In genomic region chr17:42051013-42051400, GRCh38 we compare ENCODE assay signal across 11 cellular contexts. TPM values are rescaled to one million over a fixed set of nuclear protein-coding genes. Genes with fewer than 3 reads are reported as not detected.
DNase-seq lines count a peak whose midpoint lies in the region; ATAC-seq, FAIRE-seq and TF ChIP-seq lines count a peak whose summit lies in the region.
"Had no signal": no experiment of that assay in that cellular context is flagged by ENCODE, and none has a peak within 500 bp of the region (broad histone marks: within the 10 kb centered on the region; RNA-seq: fewer than 3 reads in every experiment).

No MANE protein-coding gene starts in this region.

- H3K4me1 ChIP-seq in left ventricle myocardium inferior (peaks cover 17% of the 10 kb centered on the region), vagina (peaks cover 9% of the 10 kb centered on the region)

- no peak for DNase-seq in left ventricle myocardium inferior
- no peak for DNase-seq in left ventricle myocardium superior
- no peak for DNase-seq in dorsolateral prefrontal cortex
- DNase-seq in naive B cell = no peak
- DNase-seq in vagina (ENCODE audit: extremely low spot score in 2 of 2) = no peak
- no peak for DNase-seq in D721Med (ENCODE audit: insufficient read length, low spot score)
- no peak for DNase-seq in C1 segment of cervical spinal cord (lab: John Stamatoyannopoulos, UW)
- DNase-seq in UCSD-AML1 (lab: John Stamatoyannopoulos, UW; ENCODE audit: unreplicated experiment) = no peak
- DNase-seq: DMS153 had no signal

- no peak overlapping the region for H3K27ac ChIP-seq in left ventricle myocardium inferior (replicated peaks)
- peak overlapping the region in 1 of 59 donors; percentile 86 for H3K27ac ChIP-seq in dorsolateral prefrontal cortex
- no peak overlapping the region for H3K27ac ChIP-seq in vagina

- H3K4me3 Mint-ChIP-seq in naive B cell = peak overlapping the region; percentile 58 to 93 (median 88)

- H3K27me3 Mint-ChIP-seq in naive B cell = peaks cover 13 to 60% (median 52%) of the 10 kb centered on the region in 3 donors

- no peak for TF ChIP-seq POLR2A in vagina (IDR thresholded peaks at IDR 0.05)

- no peak for ATAC-seq in left ventricle myocardium superior
- ATAC-seq in naive B cell (ENCODE audit: low read depth in 2 of 2) = no peak

- H3K4me1 Mint-ChIP-seq in naive B cell = peaks cover 7 to 10% (median 10%) of the 10 kb centered on the region in 3 donors

- peak overlapping the region; percentile 84 for H3K4me3 ChIP-seq in left ventricle myocardium inferior
- peak overlapping the region; percentile 42 to 92 (median 79) for H3K4me3 ChIP-seq in dorsolateral prefrontal cortex
- H3K4me3 ChIP-seq in vagina = peak overlapping the region; percentile 67 to 76

- H3K36me3 ChIP-seq in left ventricle myocardium inferior = no peaks in the 10 kb centered on the region
- no peaks in the 10 kb centered on the region for H3K36me3 ChIP-seq in vagina
- H3K36me3 ChIP-seq: MG63 had no signal

- H3K9me3 Mint-ChIP-seq in naive B cell = no peaks in the 10 kb centered on the region

- H3K27me3 ChIP-seq in left ventricle myocardium inferior (ENCODE audit: low read depth) (peaks cover 36% of the 10 kb centered on the region), dorsolateral prefrontal cortex (peaks cover 0 to 23% (median 0%) of the 10 kb centered on the region in 45 donors), vagina (peaks cover 4% of the 10 kb centered on the region)

- H3K27ac Mint-ChIP-seq in naive B cell = peak overlapping the region in 2 of 6 donors; percentile 62 to 81

- intact Hi-C loops in left ventricle myocardium inferior (cut with micrococcal nuclease) (no loop called here), left ventricle myocardium superior (cut with micrococcal nuclease) (no loop called here), dorsolateral prefrontal cortex (cut with DNase I) (no loop called here), vagina (cut with DNase I) (no loop called here)

- H3K36me3 Mint-ChIP-seq in naive B cell = no peaks in the 10 kb centered on the region

- FAIRE-seq in D721Med (lab: Jason Lieb, UNC) = no peak
- FAIRE-seq: TTC549 had no signal

- H3K9me3 ChIP-seq in left ventricle myocardium inferior (replicated peaks) (no peaks in the 10 kb centered on the region), vagina (no peaks in the 10 kb centered on the region)
- H3K9me3 ChIP-seq: MG63 had no signal

- TF ChIP-seq CTCF in left ventricle myocardium inferior (IDR thresholded peaks at IDR 0.05; ENCODE audit: borderline replicate concordance) (no peak), dorsolateral prefrontal cortex (IDR thresholded peaks at IDR 0.05 in 54 of 56, conservative IDR thresholded peaks at IDR 0.05 in 2 of 56; ENCODE audit: low read depth in 1 of 56, partially characterized antibody in 56 of 56) (no peak), vagina (IDR thresholded peaks at IDR 0.05) (no peak), D721Med (IDR thresholded peaks at IDR 0.05; ENCODE audit: insufficient read depth, missing control alignments) (no peak)

RNA-seq across cellular contexts. Expression of gene C17orf113, which starts 0.6 kb away (rescaled TPM):
- total RNA-seq in left ventricle myocardium inferior (0.63 TPM), left ventricle myocardium superior (0.52 TPM), dorsolateral prefrontal cortex (1 to 10 TPM; 1.6 to 5.7 (median 3.4) TPM), vagina (0.49 TPM)
- under 1 TPM; 0.13 to 0.87 (median 0.58) TPM for polyA plus RNA-seq in naive B cell (ENCODE audit: low read depth in 6 of 6)

RNA-seq across cellular contexts. Expression of gene NKIRAS2, which starts 31.1 kb away (rescaled TPM):
- total RNA-seq in left ventricle myocardium inferior = 50.9 TPM
- 44.8 TPM for total RNA-seq in left ventricle myocardium superior
- total RNA-seq in dorsolateral prefrontal cortex = 10 to 100 TPM in 106 of 120 experiments, 1 to 10 TPM in 14; 8.1 to 21.5 (median 12.5) TPM
- 10 to 100 TPM; 25.0 to 42.1 (median 36.1) TPM for polyA plus RNA-seq in naive B cell (ENCODE audit: low read depth in 6 of 6)
- 28.7 TPM for total RNA-seq in vagina

RNA-seq across cellular contexts. Expression of gene DNAJC7, which starts 33.8 kb away (rescaled TPM):
- 71.2 TPM for total RNA-seq in left ventricle myocardium inferior
- 76.6 TPM for total RNA-seq in left ventricle myocardium superior
- 100 to 1,000 TPM in 114 of 120 experiments, 10 to 100 TPM in 6; 88.3 to 157 (median 125) TPM for total RNA-seq in dorsolateral prefrontal cortex
- polyA plus RNA-seq in naive B cell (ENCODE audit: low read depth in 6 of 6) = 10 to 100 TPM; 33.4 to 98.0 (median 77.4) TPM
- total RNA-seq in vagina = 60.2 TPM

RNA-seq across cellular contexts. Expression of gene ZNF385C, which starts 47.3 kb away (rescaled TPM):
- total RNA-seq in left ventricle myocardium inferior (0.49 TPM), left ventricle myocardium superior (0.20 TPM), dorsolateral prefrontal cortex (1 to 10 TPM in 106 of 120 experiments, under 1 TPM in 14; 0.33 to 4.9 (median 1.8) TPM), vagina (0.49 TPM)
- under 1 TPM in 1 of 6 donors, not detected in 5; 0.21 TPM for polyA plus RNA-seq in naive B cell (ENCODE audit: low read depth in 6 of 6)
